Comparison of ENCODE assay signal across 13 cellular contexts in genomic region chr12:2337031-2338010, GRCh38.
DNase-seq lines count a peak whose midpoint lies in the region; ATAC-seq and TF ChIP-seq lines count a peak whose summit lies in the region.
"Had no signal": no experiment of that assay in that cellular context is flagged by ENCODE, and none has a peak within 500 bp of the region (broad histone marks: within the 10 kb centered on the region; RNA-seq: fewer than 3 reads in every experiment).

No MANE protein-coding gene starts in this region.

- H3K27ac Mint-ChIP-seq in mesothelial cell of epicardium: peak overlapping the region; percentile 47
- H3K27ac Mint-ChIP-seq: immature natural killer cell had no signal

- H3K36me3 ChIP-seq in brain microvascular endothelial cell (replicated peaks) (no peaks in the 10 kb centered on the region), thoracic aorta (no peaks in the 10 kb centered on the region)

- H3K9me3 ChIP-seq in thoracic aorta: no peaks in the 10 kb centered on the region
- H3K9me3 ChIP-seq: body of pancreas had no signal

- H3K27me3 Mint-ChIP-seq in mesothelial cell of epicardium (ENCODE audit: low read depth): no peaks in the 10 kb centered on the region

- peak overlapping the region; percentile 68 for H3K27ac ChIP-seq in brain microvascular endothelial cell
- H3K27ac ChIP-seq in thoracic aorta: peak overlapping the region; percentile 95 to 96

- ATAC-seq in thoracic aorta (ENCODE audit: insufficient number of reproducible peaks, low FRiP score, low read depth) (no peak), HG03520 (IDR thresholded peaks at IDR 0.05; ENCODE audit: unreplicated experiment) (no peak), HG03159 (IDR thresholded peaks at IDR 0.05; ENCODE audit: unreplicated experiment) (no peak)

- TF ChIP-seq CTCF in brain microvascular endothelial cell (IDR thresholded peaks at IDR 0.05; ENCODE audit: low read depth, low read length, missing control alignments) (no peak), mesothelial cell of epicardium (IDR thresholded peaks at IDR 0.05; ENCODE audit: unreplicated experiment) (no peak), thoracic aorta (IDR thresholded peaks at IDR 0.05) (no peak)

- in situ Hi-C loops in brain microvascular endothelial cell (cut with HindIII; ENCODE audit: low pct_ligation_motif_present, low sequenced_read_pairs): no loop called here

- peaks cover 4% of the 10 kb centered on the region for H3K36me3 Mint-ChIP-seq in mesothelial cell of epicardium
- H3K36me3 Mint-ChIP-seq: immature natural killer cell had no signal

- peaks cover 3% of the 10 kb centered on the region for H3K9me3 Mint-ChIP-seq in mesothelial cell of epicardium
- H3K9me3 Mint-ChIP-seq: immature natural killer cell had no signal

- H3K4me1 ChIP-seq in thoracic aorta (ENCODE audit: control insufficient read depth in 1 of 2, low read depth in 2 of 2): peaks cover 62 to 99% of the 10 kb centered on the region in 2 donors
- H3K4me1 ChIP-seq: body of pancreas had no signal

- no peak overlapping the region for H3K4me3 Mint-ChIP-seq in mesothelial cell of epicardium
- H3K4me3 Mint-ChIP-seq: immature natural killer cell had no signal

- H3K27me3 ChIP-seq in brain microvascular endothelial cell (replicated peaks) (no peaks in the 10 kb centered on the region), thoracic aorta (replicated peaks; ENCODE audit: insufficient read depth) (no peaks in the 10 kb centered on the region)
- H3K27me3 ChIP-seq: body of pancreas had no signal

- peak; percentile 22 for DNase-seq in NCI-H510A treated with DMSO at 0.1 percent for 48 hours (lab: John Stamatoyannopoulos, UW)
- DNase-seq in NCI-H510A (lab: John Stamatoyannopoulos, UW): no peak
- no peak for DNase-seq in brain microvascular endothelial cell
- DNase-seq in mesothelial cell of epicardium (ENCODE audit: low spot score in 2 of 2, unreplicated experiment in 2 of 2): no peak
- no peak for DNase-seq in thoracic aorta (ENCODE audit: low spot score)
- no peak for DNase-seq in SW480 (ENCODE audit: low spot score)
- DNase-seq: DND-41; immature natural killer cell; NCI-H2029 treated with DMSO at 0.1 percent for 48 hours; stimulated activated CD4-positive, alpha-beta T cell treated with anti-CD3 and anti-CD28 coated beads, Interleukin-2, amount 100 ng/mL, for 24 hours had no signal

- no peak overlapping the region for H3K4me3 ChIP-seq in brain microvascular endothelial cell (ENCODE audit: low read depth, low read length)
- H3K4me3 ChIP-seq in thoracic aorta: no peak overlapping the region
- H3K4me3 ChIP-seq: body of pancreas had no signal

- peaks cover 53% of the 10 kb centered on the region for H3K4me1 Mint-ChIP-seq in mesothelial cell of epicardium
- H3K4me1 Mint-ChIP-seq: immature natural killer cell had no signal
